ENCODE assay signal across 28 cellular contexts in genomic region chr1:238029126-238029525, GRCh38.
"Had no signal": no experiment of that assay in that cellular context is flagged by ENCODE, and none has a peak within 500 bp of the region (broad histone marks: within the 10 kb centered on the region; RNA-seq: fewer than 3 reads in every experiment).

No MANE protein-coding gene starts in this region.

- H3K36me3 ChIP-seq: breast epithelium, SJCRH30 had no signal

- H3K4me2 ChIP-seq: SK-N-SH had no signal

- H3K27ac ChIP-seq: breast epithelium, RWPE1, SJCRH30 had no signal

- H3K36me3 Mint-ChIP-seq: activated naive CD4-positive, alpha-beta T cell treated with anti-CD3 and anti-CD28 coated beads, Interleukin-2, amount 50 U/mL, for 24 hours had no signal

- H3K27ac Mint-ChIP-seq: activated CD8-positive, alpha-beta T cell treated with anti-CD3 and anti-CD28 coated beads, Interleukin-2, amount 10 ng/mL, durations not matched to agents 7 days and 5 days; activated naive CD4-positive, alpha-beta T cell treated with anti-CD3 and anti-CD28 coated beads, Interleukin-2, amount 50 U/mL, for 24 hours; T-helper 2 cell treated with Interferon-gamma antibody and Interleukin-4, amounts not matched to agents 5 μg/mL and 100 μg/mL, for 36 hours had no signal

- H3K9me3 ChIP-seq: SJCRH30 had no signal

- DNase-seq: activated CD4-positive, alpha-beta T cell treated with anti-CD3 and anti-CD28 coated beads for 48 hours; activated CD4-positive, alpha-beta T cell treated with anti-CD3 and anti-CD28 coated beads, Interleukin-2, amount 50 U/mL, for 4 hours; activated CD4-positive, CD25-positive, alpha-beta regulatory T cell treated with anti-CD3 and anti-CD28 coated beads, Interleukin-2, amount 50 U/mL, for 72 hours; activated CD8-positive, alpha-beta memory T cell treated with anti-CD3 and anti-CD28 coated beads, Interleukin-2, amount 50 U/mL, for 48 hours; activated CD8-positive, alpha-beta T cell treated with anti-CD3 and anti-CD28 coated beads, Interleukin-2, amount 10 ng/mL, durations not matched to agents 7 days and 5 days; activated naive CD4-positive, alpha-beta T cell; activated T-cell treated with anti-CD3 and anti-CD28 coated beads, Interleukin-2, amount 50 U/mL, for 1 hour; aorta; caudate nucleus; NCI-H1048; NCI-H1417; NCI-H1694; NCI-H2029; NCI-H345; NCI-H510A; NCI-H526 treated with DMSO at 0.1 percent for 48 hours; NK-92 treated with Interleukin-12 subunit alpha and Interleukin-12 subunit beta, amount 100 ng/mL, for 24 hours; OCI-M1; Right ventricle myocardium superior; SJCRH30; SK-N-SH; T-helper 1 cell had no signal

- H3K4me1 Mint-ChIP-seq: activated naive CD4-positive, alpha-beta T cell treated with anti-CD3 and anti-CD28 coated beads, Interleukin-2, amount 50 U/mL, for 24 hours had no signal

- H3K4me3 Mint-ChIP-seq: activated CD8-positive, alpha-beta T cell treated with anti-CD3 and anti-CD28 coated beads, Interleukin-2, amount 10 ng/mL, durations not matched to agents 7 days and 5 days; activated naive CD4-positive, alpha-beta T cell treated with anti-CD3 and anti-CD28 coated beads, Interleukin-2, amount 50 U/mL, for 24 hours; T-helper 2 cell treated with Interferon-gamma antibody and Interleukin-4, amounts not matched to agents 5 μg/mL and 100 μg/mL, for 36 hours had no signal

- H3K9ac ChIP-seq: SK-N-SH had no signal

- H3K4me1 ChIP-seq: breast epithelium, SJCRH30 had no signal

- H3K27me3 Mint-ChIP-seq: activated naive CD4-positive, alpha-beta T cell treated with anti-CD3 and anti-CD28 coated beads, Interleukin-2, amount 50 U/mL, for 24 hours had no signal

- H3K27me3 ChIP-seq: breast epithelium, SJCRH30 had no signal

- H3K4me3 ChIP-seq: breast epithelium, K562, SJCRH30 had no signal

- ATAC-seq: activated CD8-positive, alpha-beta T cell treated with anti-CD3 and anti-CD28 coated beads, Interleukin-2, amount 10 ng/mL, durations not matched to agents 7 days and 5 days; K562; Panc1 had no signal
